1 cellular context compared by ENCODE assay signal in genomic region chr4:157674699-157675098, GRCh38.
TF ChIP-seq lines count a peak whose summit lies in the region.

No MANE protein-coding gene starts in this region.

TF ChIP-seq in SK-N-SH, 30 proteins besides CTCF, POLR2A, EP300 and RAD21 (continued from another document):
- TF ChIP-seq TCF12 (IDR thresholded peaks at IDR 0.05) = no peak
- no peak for TF ChIP-seq NFIC (IDR thresholded peaks at IDR 0.05; ENCODE audit: borderline replicate concordance)
- TF ChIP-seq REST (IDR thresholded peaks at IDR 0.05; ENCODE audit: low read depth, low read length) = no peak
- no peak for TF ChIP-seq PBX3 (IDR thresholded peaks at IDR 0.05)
- no peak for TF ChIP-seq SMC3 (IDR thresholded peaks at IDR 0.05; ENCODE audit: low read depth, low read length)
- no peak for TF ChIP-seq MAX (IDR thresholded peaks at IDR 0.05; ENCODE audit: low read depth)
- no peak for TF ChIP-seq NRF1 (IDR thresholded peaks at IDR 0.05; ENCODE audit: low read depth, low read length)
- no peak for TF ChIP-seq POLR2AphosphoS5 (IDR thresholded peaks at IDR 0.05; ENCODE audit: low read depth, low read length)
- no peak for TF ChIP-seq USF1 (IDR thresholded peaks at IDR 0.05; ENCODE audit: borderline replicate concordance, low read depth)
- TF ChIP-seq TAF1 (IDR thresholded peaks at IDR 0.05; ENCODE audit: borderline replicate concordance, low read depth, low read length) = no peak
- TF ChIP-seq IRF3 (IDR thresholded peaks at IDR 0.05; ENCODE audit: low read depth, low read length) = no peak
- no peak for TF ChIP-seq RXRA (IDR thresholded peaks at IDR 0.05; ENCODE audit: borderline replicate concordance, low read depth)
